Comparison of ENCODE assay signal across 8 cellular contexts in the genomic region with DNA sequence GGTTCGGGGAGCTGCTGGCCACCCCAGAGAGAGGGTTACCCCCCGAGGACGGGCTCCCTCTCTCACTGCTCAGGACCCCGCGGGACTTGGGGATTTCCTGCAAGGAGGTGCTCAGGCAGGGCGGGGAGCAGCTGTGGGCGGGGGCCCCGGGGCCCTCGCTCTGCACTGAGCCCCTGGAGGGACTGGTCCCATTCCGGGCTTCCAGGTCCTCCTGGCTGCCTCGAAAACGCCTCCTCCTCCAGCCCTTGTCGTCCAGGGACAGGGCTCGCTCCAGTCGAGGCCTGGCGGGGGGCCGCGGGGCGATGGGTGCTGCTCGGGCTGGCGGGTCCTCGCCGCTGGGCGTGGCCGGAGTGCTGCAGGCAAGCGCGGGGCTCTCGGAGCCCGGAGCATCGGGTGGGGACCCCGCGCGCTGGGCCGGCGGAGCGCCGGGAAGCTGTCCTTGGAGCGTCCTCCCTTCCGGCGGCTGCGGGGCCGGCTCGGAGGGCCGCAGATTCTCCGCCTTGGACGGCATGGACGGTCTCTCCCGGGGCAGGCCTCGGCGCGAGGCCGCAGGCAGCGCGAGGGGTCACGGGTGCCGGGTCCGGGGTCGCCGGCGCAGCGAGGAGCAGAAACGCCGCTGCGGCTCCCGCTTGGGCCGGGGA. TPM values are rescaled to one million over a fixed set of nuclear protein-coding genes. Genes with fewer than 3 reads are reported as not detected.
A peak's percentile ranks its signal among the peaks of the same experiment; 100 is the strongest.
DNase-seq lines count a peak whose midpoint lies in the region; ATAC-seq and TF ChIP-seq lines count a peak whose summit lies in the region.

No MANE protein-coding gene starts in this region.

- intact Hi-C loops in Right ventricle myocardium inferior (cut with DNase I) (loop anchor here (2.0 kb wide), 1 partner anchor 28 kb away; a partner anchor contains a TSS), cardiac septum (cut with DNase I) (loop anchor here (1.0 kb wide), 1 partner anchor 28 kb away; no protein-coding TSS in a partner anchor), adrenal gland (cut with DNase I) (no loop called here)

- H3K9me3 ChIP-seq in SU-DHL-6 (ENCODE audit: insufficient read depth, low read length) = no peaks in the 10 kb centered on the region
- no peaks in the 10 kb centered on the region for H3K9me3 ChIP-seq in adrenal gland (replicated peaks in 1 of 3)
- H3K9me3 ChIP-seq in iPS-15b (ENCODE audit: control insufficient read depth, insufficient read depth, low read length) = no peaks in the 10 kb centered on the region

- peak overlapping the region; percentile 73 for H3K4me2 ChIP-seq in SU-DHL-6 (ENCODE audit: low read depth, low read length, poor library complexity, severe bottlenecking)

- H3K36me3 ChIP-seq in SU-DHL-6 (ENCODE audit: low read length) (no peaks in the 10 kb centered on the region), adrenal gland (replicated peaks in 1 of 2) (peaks cover 0 to 33% of the 10 kb centered on the region in 2 donors), iPS-15b (ENCODE audit: control insufficient read depth, insufficient read depth, low read length) (peaks cover 32% of the 10 kb centered on the region)

- no peak for TF ChIP-seq CTCF in SU-DHL-6 (IDR thresholded peaks at IDR 0.05; ENCODE audit: insufficient read depth, low read length, poor library complexity, severe bottlenecking)
- no peak for TF ChIP-seq CTCF in adrenal gland (IDR thresholded peaks at IDR 0.05)

- no peaks in the 10 kb centered on the region for H3K27me3 ChIP-seq in SU-DHL-6 (ENCODE audit: low read length)
- no peaks in the 10 kb centered on the region for H3K27me3 ChIP-seq in adrenal gland
- H3K27me3 ChIP-seq in iPS-15b (ENCODE audit: control insufficient read depth, insufficient read depth, low read length) = no peaks in the 10 kb centered on the region

- H3K9ac ChIP-seq in SU-DHL-6 (ENCODE audit: low read length) (peak overlapping the region; percentile 93), iPS-15b (ENCODE audit: low read depth, low read length) (peak overlapping the region; percentile 73)

- peaks cover 22% of the 10 kb centered on the region for H3K79me2 ChIP-seq in SU-DHL-6 (ENCODE audit: insufficient read depth, low read length)

- no peak for TF ChIP-seq POLR2A in adrenal gland (IDR thresholded peaks at IDR 0.05)

- peak; percentile 9 for ATAC-seq in Right ventricle myocardium inferior
- peak; percentile 32 for ATAC-seq in HG03039 (IDR thresholded peaks at IDR 0.05; ENCODE audit: unreplicated experiment)

- peaks cover 10% of the 10 kb centered on the region for H3F3A ChIP-seq in SU-DHL-6 (ENCODE audit: insufficient read depth)

- peak overlapping the region; percentile 74 for H2AFZ ChIP-seq in SU-DHL-6 (ENCODE audit: low read depth, low read length, severe bottlenecking)

- no peaks in the 10 kb centered on the region for H4K20me1 ChIP-seq in SU-DHL-6 (ENCODE audit: low read depth, low read length)

- H3K4me3 ChIP-seq in SU-DHL-6 (ENCODE audit: insufficient read depth, low read length, poor library complexity, severe bottlenecking) (peak overlapping the region; percentile 88), adrenal gland (peak overlapping the region; percentile 16 to 97 (median 62)), iPS-15b (ENCODE audit: low read depth, low read length) (peak overlapping the region; percentile 58)

- WGBS in adrenal gland, 4 donors = 0% methylated on average over 5 to 66 of the region's 66 CpGs; no CpG with 5 or more reads in 1 of the 4 donors

- DNase-seq in Right ventricle myocardium inferior (ENCODE audit: missing footprints) (no peak), cardiac septum (ENCODE audit: low spot score) (no peak), adrenal gland (peak in 3 of 7 donors; percentile 28 to 41 (median 40)), mesenteric fat pad (ENCODE audit: low spot score) (no peak)
- DNase-seq in stimulated activated CD4-positive, alpha-beta T cell treated with anti-CD3 and anti-CD28 coated beads, Interleukin-12 subunit alpha, Interleukin-12 subunit beta, amount 100 ng/mL, for 48 hours (ENCODE audit: low read depth in 2 of 3, low spot score in 1 of 3) = peak; percentile 14 to 47 (median 28)

- H3K4me1 ChIP-seq in adrenal gland (replicated peaks in 1 of 2) (peaks cover 26 to 43% of the 10 kb centered on the region in 2 donors), iPS-15b (ENCODE audit: control insufficient read depth, insufficient read depth, low read length) (no peaks in the 10 kb centered on the region)

- H3K27ac ChIP-seq in SU-DHL-6 (ENCODE audit: low read depth, low read length) = peak overlapping the region; percentile 52
- peak overlapping the region in 2 of 5 donors; percentile 47 to 80 for H3K27ac ChIP-seq in adrenal gland

- no peaks in the 10 kb centered on the region for H3K9me2 ChIP-seq in SU-DHL-6 (replicated peaks; ENCODE audit: insufficient read depth, low read length)

RNA-seq across cellular contexts. Expression of a gene that starts 0.6 kb away (rescaled TPM):
- 10.8 TPM for total RNA-seq in Right ventricle myocardium inferior
- 14.2 TPM for total RNA-seq in cardiac septum
- total RNA-seq in adrenal gland = 10 to 100 TPM in 5 of 8 donors, 1 to 10 TPM in 3; 7.5 to 17.5 (median 10.5) TPM
- 10 to 100 TPM in 2 of 3 donors, 1 to 10 TPM in 1; 2.3 to 27.1 (median 16.6) TPM for polyA plus RNA-seq in adrenal gland
- 11.4 TPM for total RNA-seq in mesenteric fat pad

RNA-seq across cellular contexts. Expression of a gene that starts 28.6 kb away (rescaled TPM):
- 71.8 TPM for total RNA-seq in Right ventricle myocardium inferior
- 68.9 TPM for total RNA-seq in cardiac septum
- total RNA-seq in adrenal gland = 100 to 1,000 TPM in 1 of 8 donors, 10 to 100 TPM in 7; 43.4 to 100 (median 74.8) TPM
- 100 to 1,000 TPM in 2 of 3 donors, 10 to 100 TPM in 1; 99.8 to 138 (median 115) TPM for polyA plus RNA-seq in adrenal gland
- total RNA-seq in mesenteric fat pad = 47.3 TPM

RNA-seq across cellular contexts. Expression of a gene that starts 28.6 kb away (rescaled TPM):
- total RNA-seq in Right ventricle myocardium inferior (23.7 TPM), cardiac septum (23.1 TPM), adrenal gland (10 to 100 TPM; 13.3 to 48.1 (median 34.1) TPM), mesenteric fat pad (43.6 TPM)
- polyA plus RNA-seq in adrenal gland = 10 to 100 TPM; 21.5 to 48.4 (median 35.6) TPM

RNA-seq across cellular contexts. Expression of a gene that starts 39.1 kb away (rescaled TPM):
- 4.0 TPM for total RNA-seq in Right ventricle myocardium inferior
- 3.9 TPM for total RNA-seq in cardiac septum
- 10 to 100 TPM in 1 of 8 donors, 1 to 10 TPM in 7; 3.3 to 10.6 (median 5.6) TPM for total RNA-seq in adrenal gland
- polyA plus RNA-seq in adrenal gland = 10 to 100 TPM in 1 of 3 donors, 1 to 10 TPM in 2; 3.4 to 20.1 (median 8.3) TPM
- total RNA-seq in mesenteric fat pad = 6.3 TPM

RNA-seq across cellular contexts. Expression of a gene that starts 43.8 kb away (rescaled TPM):
- total RNA-seq in Right ventricle myocardium inferior (22.3 TPM), cardiac septum (33.7 TPM), adrenal gland (100 to 1,000 TPM in 1 of 8 donors, 10 to 100 TPM in 7; 48.4 to 107 (median 56.5) TPM), mesenteric fat pad (71.8 TPM)
- polyA plus RNA-seq in adrenal gland = 10 to 100 TPM; 52.0 to 81.6 (median 77.0) TPM

Comparison
In these comparisons a context has a peak if more than half of its experiments do, and no peak if none do; other contexts are left out.
1. DNase-seq: peak in stimulated activated CD4-positive, alpha-beta T cell treated with anti-CD3 and anti-CD28 coated beads, Interleukin-12 subunit alpha, Interleukin-12 subunit beta, amount 100 ng/mL, for 48 hours (3 of 3); none in Right ventricle myocardium inferior (single experiment), cardiac septum (single experiment) and mesenteric fat pad (single experiment).
2. intact Hi-C loops: an anchor here in Right ventricle myocardium inferior (2.0 kb wide) and cardiac septum (1.0 kb wide); none called in adrenal gland.
3. Peak in every context shown above with its lines, with median percentiles within 50 percentile points of each other: H3K4me3 ChIP-seq.